Comparison of ENCODE assay signal across 22 cellular contexts in genomic region chr1:224381880-224382548, GRCh38. TPM values are rescaled to one million over a fixed set of nuclear protein-coding genes. Genes with fewer than 3 reads are reported as not detected.
DNase-seq lines count a peak whose midpoint lies in the region; ATAC-seq, FAIRE-seq and TF ChIP-seq lines count a peak whose summit lies in the region.
"Had no signal": no experiment of that assay in that cellular context is flagged by ENCODE, and none has a peak within 500 bp of the region (broad histone marks: within the 10 kb centered on the region; RNA-seq: fewer than 3 reads in every experiment).

No MANE protein-coding gene starts in this region.

- H3K27me3 Mint-ChIP-seq in activated CD4-positive, alpha-beta T cell treated with anti-CD3 and anti-CD28 coated beads for 36 hours: no peaks in the 10 kb centered on the region
- H3K27me3 Mint-ChIP-seq in activated T-helper 17 cell treated with anti-CD3 and anti-CD28 coated beads, Interleukin-2, amount 50 U/mL, for 72 hours: no peaks in the 10 kb centered on the region
- H3K27me3 Mint-ChIP-seq in natural killer cell (ENCODE audit: low read depth in 2 of 2): no peaks in the 10 kb centered on the region
- H3K27me3 Mint-ChIP-seq: brain had no signal

- CTCF ChIA-PET in activated CD4-positive, alpha-beta T cell treated with anti-CD3 and anti-CD28 coated beads for 36 hours (lab: Charles Lee): interaction anchor here (0.5 to 3.6 kb wide), 3 partner anchors 10 to 24 kb away, joined by 3 to 18 read pairs (median 5); no protein-coding TSS in a partner anchor

- intact Hi-C loops in activated CD4-positive, alpha-beta T cell treated with anti-CD3 and anti-CD28 coated beads for 36 hours (cut with DNase I, micrococcal nuclease): loop anchor here (2.0 to 5.0 kb wide), 6 partner anchors 25 to 215 kb away; partner anchors contain the start of genes DEGS1 (in 2 of the 2), CNIH4 (in 1 of the 2), NVL (in 1 of the 2) and WDR26 (in 1 of the 2)
- intact Hi-C loops in natural killer cell (cut with micrococcal nuclease): loop anchor here (5.0 kb wide), 1 partner anchor 50 kb away; the partner anchor contains the start of gene WDR26

- FAIRE-seq in GM12891 (lab: Jason Lieb, UNC): peak; percentile 28

- peak; percentile 44 for DNase-seq in activated CD4-positive, alpha-beta T cell treated with anti-CD3 and anti-CD28 coated beads for 36 hours
- no peak for DNase-seq in activated CD4-positive, alpha-beta T cell treated with anti-CD3 and anti-CD28 coated beads, Interleukin-2, amount 50 U/mL, for 4 hours
- DNase-seq in GM12891 (ENCODE audit: insufficient read length, low spot score) (no peak), natural killer cell (no peak)
- DNase-seq: 8988T; activated effector memory CD4-positive, alpha-beta T cell treated with anti-CD3 and anti-CD28 coated beads, Interleukin-2, amount 50 U/mL, for 16 hours; dermis blood vessel endothelial cell; DMS53; KG1; mucosa of descending colon; NCI-H2081 treated with DMSO at 0.1 percent for 48 hours; NCI-H524 treated with DMSO at 0.1 percent for 48 hours; SHP77 treated with DMSO at 0.1 percent for 48 hours; sigmoid colon; T1000 had no signal

- H3K36me3 Mint-ChIP-seq in activated CD4-positive, alpha-beta T cell treated with anti-CD3 and anti-CD28 coated beads for 36 hours (ENCODE audit: low read depth): peaks cover 54% of the 10 kb centered on the region
- H3K36me3 Mint-ChIP-seq in activated T-helper 17 cell treated with anti-CD3 and anti-CD28 coated beads, Interleukin-2, amount 50 U/mL, for 72 hours (ENCODE audit: low read depth): peaks cover 80% of the 10 kb centered on the region
- no peaks in the 10 kb centered on the region for H3K36me3 Mint-ChIP-seq in natural killer cell

- no peak for TF ChIP-seq POLR2A in GM12891 (IDR thresholded peaks at IDR 0.05; ENCODE audit: low read depth, low read length)

- no peak for TF ChIP-seq CTCF in natural killer cell (IDR thresholded peaks at IDR 0.05)

- H3K4me3 Mint-ChIP-seq in activated CD4-positive, alpha-beta T cell treated with anti-CD3 and anti-CD28 coated beads for 36 hours: no peak overlapping the region
- peak overlapping the region; percentile 67 for H3K4me3 Mint-ChIP-seq in activated T-helper 17 cell treated with anti-CD3 and anti-CD28 coated beads, Interleukin-2, amount 50 U/mL, for 72 hours
- H3K4me3 Mint-ChIP-seq in natural killer cell: peak overlapping the region; percentile 57
- H3K4me3 Mint-ChIP-seq: brain had no signal

- POLR2A ChIA-PET in activated CD4-positive, alpha-beta T cell treated with anti-CD3 and anti-CD28 coated beads for 36 hours (lab: Charles Lee): interaction anchor here (0.9 to 1.0 kb wide), 4 partner anchors 15 to 213 kb away, joined by 3 to 5 read pairs (median 4); no protein-coding TSS in a partner anchor

- peak overlapping the region; percentile 76 for H3K27ac Mint-ChIP-seq in activated CD4-positive, alpha-beta T cell treated with anti-CD3 and anti-CD28 coated beads for 36 hours
- H3K27ac Mint-ChIP-seq in activated T-helper 17 cell treated with anti-CD3 and anti-CD28 coated beads, Interleukin-2, amount 50 U/mL, for 72 hours: peak overlapping the region; percentile 20
- H3K27ac Mint-ChIP-seq in natural killer cell: peak overlapping the region; percentile 61 to 89
- H3K27ac Mint-ChIP-seq: brain had no signal

- no peaks in the 10 kb centered on the region for H3K9me3 Mint-ChIP-seq in activated CD4-positive, alpha-beta T cell treated with anti-CD3 and anti-CD28 coated beads for 36 hours (ENCODE audit: low read depth)
- H3K9me3 Mint-ChIP-seq in activated T-helper 17 cell treated with anti-CD3 and anti-CD28 coated beads, Interleukin-2, amount 50 U/mL, for 72 hours: no peaks in the 10 kb centered on the region
- H3K9me3 Mint-ChIP-seq in natural killer cell: no peaks in the 10 kb centered on the region
- H3K9me3 Mint-ChIP-seq: brain had no signal

- peak; percentile 68 for ATAC-seq in activated CD4-positive, alpha-beta T cell treated with anti-CD3 and anti-CD28 coated beads for 36 hours
- peak; percentile 60 for ATAC-seq in activated T-helper 17 cell treated with anti-CD3 and anti-CD28 coated beads, Interleukin-2, amount 50 U/mL, for 72 hours (replicated peaks)
- ATAC-seq in natural killer cell (no peak), HG02678 (IDR thresholded peaks at IDR 0.05; ENCODE audit: unreplicated experiment) (no peak), GM19351 (IDR thresholded peaks at IDR 0.05; ENCODE audit: unreplicated experiment) (no peak), GM21528 (IDR thresholded peaks at IDR 0.05; ENCODE audit: low FRiP score, unreplicated experiment) (no peak)
- ATAC-seq: gastroesophageal sphincter, left lobe of liver, mucosa of descending colon had no signal

- H3K4me1 Mint-ChIP-seq in activated CD4-positive, alpha-beta T cell treated with anti-CD3 and anti-CD28 coated beads for 36 hours: peaks cover 72% of the 10 kb centered on the region
- peaks cover 47% of the 10 kb centered on the region for H3K4me1 Mint-ChIP-seq in activated T-helper 17 cell treated with anti-CD3 and anti-CD28 coated beads, Interleukin-2, amount 50 U/mL, for 72 hours
- peaks cover 56 to 60% of the 10 kb centered on the region in 2 donors for H3K4me1 Mint-ChIP-seq in natural killer cell

TF ChIP-seq in GM12891, 5 proteins besides CTCF, POLR2A, EP300 and RAD21:
- TF ChIP-seq PAX5 (IDR thresholded peaks at IDR 0.05; ENCODE audit: insufficient read depth, low read length, severe bottlenecking) (no peak), POLR2AphosphoS5 (IDR thresholded peaks at IDR 0.05; ENCODE audit: low read depth, low read length) (no peak), SPI1 (IDR thresholded peaks at IDR 0.05; ENCODE audit: low read depth, low read length) (no peak), TAF1 (IDR thresholded peaks at IDR 0.05; ENCODE audit: low read depth, low read length) (no peak), POU2F2 (IDR thresholded peaks at IDR 0.05; ENCODE audit: low read depth, low read length) (no peak)
TF ChIP-seq in GM12891: peak in this region for 0.

RNA-seq across cellular contexts. Expression of gene CNIH4, which starts 25.3 kb away (rescaled TPM):
- 10 to 100 TPM; 29.9 to 49.6 TPM for total RNA-seq in activated CD4-positive, alpha-beta T cell treated with anti-CD3 and anti-CD28 coated beads for 36 hours
- 28.2 TPM for polyA plus RNA-seq in GM12891 (2012; ENCODE audit: low read depth, missing spikeins)
- total RNA-seq in activated T-helper 17 cell treated with anti-CD3 and anti-CD28 coated beads, Interleukin-2, amount 50 U/mL, for 72 hours: 10 to 100 TPM; 42.6 to 44.8 TPM
- total RNA-seq in natural killer cell: 10 to 100 TPM; 20.4 to 32.4 (median 27.3) TPM

RNA-seq across cellular contexts. Expression of gene NVL, which starts 52.0 kb away (rescaled TPM):
- 10 to 100 TPM; 34.2 to 44.1 TPM for total RNA-seq in activated CD4-positive, alpha-beta T cell treated with anti-CD3 and anti-CD28 coated beads for 36 hours
- 15.7 TPM for polyA plus RNA-seq in GM12891 (2012; ENCODE audit: low read depth, missing spikeins)
- total RNA-seq in activated T-helper 17 cell treated with anti-CD3 and anti-CD28 coated beads, Interleukin-2, amount 50 U/mL, for 72 hours: 10 to 100 TPM; 19.9 to 39.5 TPM
- total RNA-seq in natural killer cell: 10 to 100 TPM; 28.1 to 39.5 (median 32.4) TPM

RNA-seq across cellular contexts. Expression of gene WDR26, which starts 52.6 kb away (rescaled TPM):
- total RNA-seq in activated CD4-positive, alpha-beta T cell treated with anti-CD3 and anti-CD28 coated beads for 36 hours: 10 to 100 TPM; 74.0 to 75.6 TPM
- polyA plus RNA-seq in GM12891 (2012; ENCODE audit: low read depth, missing spikeins): 37.7 TPM
- 100 to 1,000 TPM in 1 of 2 donors, 10 to 100 TPM in 1; 75.6 to 154 TPM for total RNA-seq in activated T-helper 17 cell treated with anti-CD3 and anti-CD28 coated beads, Interleukin-2, amount 50 U/mL, for 72 hours
- total RNA-seq in natural killer cell: 100 to 1,000 TPM; 244 to 310 (median 261) TPM

Comparison
In these comparisons a context has a peak if more than half of its experiments do, and no peak if none do; other contexts are left out.
1. ATAC-seq: peak in activated CD4-positive, alpha-beta T cell treated with anti-CD3 and anti-CD28 coated beads for 36 hours (single experiment) and activated T-helper 17 cell treated with anti-CD3 and anti-CD28 coated beads, Interleukin-2, amount 50 U/mL, for 72 hours (single experiment); none in natural killer cell (0 of 3), HG02678 (single experiment), GM19351 (single experiment) and GM21528 (single experiment).
2. H3K27ac Mint-ChIP-seq: peak in every context shown above with its lines; median percentile 76 in activated CD4-positive, alpha-beta T cell treated with anti-CD3 and anti-CD28 coated beads for 36 hours; 75 in natural killer cell; 20 in activated T-helper 17 cell treated with anti-CD3 and anti-CD28 coated beads, Interleukin-2, amount 50 U/mL, for 72 hours.